ENCODE assay signal across 8 cellular contexts in the genomic region with DNA sequence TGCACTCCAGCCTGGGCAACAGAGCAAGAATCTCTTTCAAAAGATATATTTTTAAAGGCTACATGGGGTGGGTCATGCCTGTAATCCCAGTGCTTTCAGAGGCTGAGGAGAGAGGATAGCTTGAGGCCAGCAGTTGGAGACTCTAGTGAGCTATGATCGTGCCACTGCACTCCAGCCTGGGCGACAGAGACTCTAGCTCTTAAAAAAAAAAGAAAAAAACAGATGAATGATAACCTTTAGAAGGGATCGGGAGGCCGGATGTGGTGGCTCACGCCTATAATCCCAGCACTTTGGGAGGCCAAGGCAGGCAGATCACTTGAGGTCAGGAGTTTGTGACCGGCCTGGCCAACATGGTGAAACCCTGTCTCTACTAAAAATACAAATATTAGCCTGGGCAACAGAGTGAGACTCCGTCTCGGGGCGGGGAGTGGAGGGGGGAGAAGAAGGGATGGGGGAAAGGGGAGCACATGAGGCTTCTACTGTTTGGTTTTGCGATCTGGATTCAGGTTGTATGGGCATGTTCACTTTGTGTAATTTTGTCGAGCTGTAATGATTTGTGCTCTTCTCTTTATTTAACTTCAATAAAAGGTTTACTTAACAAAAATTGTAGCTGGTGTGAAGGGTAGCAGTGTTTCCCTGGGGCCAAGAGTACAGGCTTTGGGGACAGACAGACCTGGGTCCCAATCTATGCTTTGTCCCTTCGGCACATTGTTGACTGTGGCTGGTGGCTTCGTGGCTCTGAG. TPM values are rescaled to one million over a fixed set of nuclear protein-coding genes. Genes with fewer than 3 reads are reported as not detected.
A peak's percentile ranks its signal among the peaks of the same experiment; 100 is the strongest.
DNase-seq lines count a peak whose midpoint lies in the region; ATAC-seq, FAIRE-seq and TF ChIP-seq lines count a peak whose summit lies in the region.

No MANE protein-coding gene starts in this region.

- peaks cover 20% of the 10 kb centered on the region for H3K79me2 ChIP-seq in GM12878 (ENCODE audit: control insufficient read depth, insufficient read depth, low read length)

- H2AFZ ChIP-seq in GM12878 (ENCODE audit: control insufficient read depth, low read depth, low read length) (peak overlapping the region; percentile 85), mesenchymal stem cell (ENCODE audit: low read depth, low read length) (peak overlapping the region; percentile 68)

- H4K91ac ChIP-seq in mesenchymal stem cell (ENCODE audit: low read length): peak overlapping the region; percentile 47

- no peaks in the 10 kb centered on the region for H4K20me1 ChIP-seq in GM12878 (ENCODE audit: control insufficient read depth, insufficient read depth)

- peak overlapping the region; percentile 74 for H2BK15ac ChIP-seq in mesenchymal stem cell (ENCODE audit: low read depth, poor library complexity, severe bottlenecking)

- RAD21 ChIA-PET in GM12878 (lab: Charles Lee; ENCODE audit: unreplicated experiment): interaction anchor here (0.7 to 3.9 kb wide), 43 partner anchors 9 to 1394 kb away, joined by 3 to 73 read pairs (median 8); a partner anchor contains a TSS

- BruUV-seq in GM12878 (replicated peaks; lab: Mats Ljungman, UMichigan): no TSS peak

- in situ Hi-C loops in GM12878 (cut with MboI): no loop called here

- peaks cover 13% of the 10 kb centered on the region for H3K79me1 ChIP-seq in mesenchymal stem cell (replicated peaks; ENCODE audit: low read length, poor library complexity, severe bottlenecking)

- SMC1A ChIA-PET in GM12878 (lab: Charles Lee; ENCODE audit: uncharacterized antibody, unreplicated experiment): interaction anchor here (0.5 to 4.1 kb wide), 41 partner anchors 9 to 297 kb away, joined by 3 to 115 read pairs (median 7); a partner anchor contains a TSS

- 75 to 76% methylated on average over 13 of the region's 13 CpGs for WGBS in heart right ventricle, 2 donors
- 52% methylated on average over 10 of the region's 13 CpGs for WGBS in GM12878 (ENCODE audit: insufficient coverage, insufficient replicate concordance, low lambda C conversion rate, missing lambda C conversion rate)
- 90% methylated on average over 10 of the region's 13 CpGs for WGBS in mesenchymal stem cell

- H3K27me3 ChIP-seq in heart right ventricle (peaks cover 0 to 21% (median 0%) of the 10 kb centered on the region in 7 donors), GM12878 (replicated peaks in 1 of 2; ENCODE audit: control insufficient read depth in 2 of 2, insufficient read depth in 2 of 2, low read length in 1 of 2) (no peaks in the 10 kb centered on the region), mesenchymal stem cell (ENCODE audit: control insufficient read depth in 1 of 2, insufficient read depth in 1 of 2, low read length in 2 of 2) (no peaks in the 10 kb centered on the region), upper lobe of right lung (no peaks in the 10 kb centered on the region)

- H4K8ac ChIP-seq in mesenchymal stem cell (ENCODE audit: low read length): peak overlapping the region; percentile 85

- H3K4me2 ChIP-seq in GM12878 (ENCODE audit: control insufficient read depth, insufficient read depth) (peak overlapping the region; percentile 97), mesenchymal stem cell (ENCODE audit: low read length, poor library complexity, severe bottlenecking) (peak overlapping the region; percentile 75)

- peak overlapping the region in 1 of 2 experiments; percentile 57 for H3K4ac ChIP-seq in mesenchymal stem cell (ENCODE audit: low read depth in 1 of 2, low read length in 2 of 2)

- H3K14ac ChIP-seq in mesenchymal stem cell (ENCODE audit: low read length in 2 of 2): peak overlapping the region in 1 of 2 experiments; percentile 46

- ATAC-seq in heart right ventricle (no peak), left cardiac atrium (no peak), GM12878 (no peak), upper lobe of right lung (no peak)

- no peak for TF ChIP-seq POLR2A in GM12878 (IDR thresholded peaks at IDR 0.05; ENCODE audit: low read depth, low read length)

- no peak for TF ChIP-seq EP300 in GM12878 (IDR thresholded peaks at IDR 0.05; ENCODE audit: borderline replicate concordance in 1 of 2, control insufficient read depth in 1 of 2, low read depth in 2 of 2, low read length in 2 of 2)

- no peak overlapping the region for H3K23ac ChIP-seq in mesenchymal stem cell (ENCODE audit: low read length in 2 of 2)

- H3K9ac ChIP-seq in GM12878 (ENCODE audit: control insufficient read depth, insufficient read depth, low read length): peak overlapping the region; percentile 97
- H3K9ac ChIP-seq in mesenchymal stem cell (ENCODE audit: low read length): peak overlapping the region; percentile 100

- peak overlapping the region; percentile 39 for H2BK120ac ChIP-seq in mesenchymal stem cell (ENCODE audit: low read depth, low read length)

- intact Hi-C loops in heart right ventricle (cut with DNase I) (loop anchor here in 8 of 10 donors (1.0 to 10.0 kb wide), 8 partner anchors 27 to 185 kb away; a partner anchor contains a TSS), left cardiac atrium (cut with DNase I) (loop anchor here in 1 of 2 donors (5.0 kb wide), 1 partner anchor 178 kb away; no protein-coding TSS in a partner anchor), GM12878 (cut with micrococcal nuclease; ENCODE audit: unreplicated experiment) (loop anchor here (2.0 to 10.0 kb wide), 4 partner anchors 29 to 293 kb away; no protein-coding TSS in a partner anchor), upper lobe of right lung (cut with DNase I) (no loop called here)

- H3K36me3 ChIP-seq in heart right ventricle (peaks cover 0 to 29% (median 22%) of the 10 kb centered on the region in 9 donors), GM12878 (ENCODE audit: control insufficient read depth in 2 of 2, insufficient read depth in 2 of 2, low read length in 1 of 2) (peaks cover 10 to 17% of the 10 kb centered on the region in 2 experiments), mesenchymal stem cell (ENCODE audit: control insufficient read depth in 1 of 2, insufficient read depth in 2 of 2, low read depth in 1 of 2, low read length in 2 of 2) (peaks cover 23 to 29% of the 10 kb centered on the region in 2 experiments), upper lobe of right lung (peaks cover 29% of the 10 kb centered on the region)

- no peak for FAIRE-seq in GM12878 (lab: Jason Lieb, UNC)

- POLR2A ChIA-PET in GM12878 (lab: Charles Lee): interaction anchor here (0.6 to 2.7 kb wide), 22 partner anchors 8 to 451 kb away, joined by 3 to 33 read pairs (median 4); a partner anchor contains a TSS

- H3K4me1 ChIP-seq in heart right ventricle (peaks cover 8 to 33% (median 16%) of the 10 kb centered on the region in 9 donors), GM12878 (ENCODE audit: control insufficient read depth, insufficient read depth, low read length) (peaks cover 10% of the 10 kb centered on the region; the same call in 1 of the 2 replicates), mesenchymal stem cell (ENCODE audit: control insufficient read depth, insufficient read depth, low read depth, low read length) (peaks cover 11% of the 10 kb centered on the region), upper lobe of right lung (peaks cover 18% of the 10 kb centered on the region)

- TF ChIP-seq RAD21 in GM12878 (IDR thresholded peaks at IDR 0.05; ENCODE audit: insufficient read depth, low read depth, low read length): no peak

- TF ChIP-seq CTCF in heart right ventricle (IDR thresholded peaks at IDR 0.05) (no peak), GM12878 (IDR thresholded peaks at IDR 0.05 in 2 of 3, conservative IDR thresholded peaks at IDR 0.05 in 1 of 3; ENCODE audit: control insufficient read depth in 2 of 3, extremely low read depth in 1 of 3, insufficient read depth in 1 of 3, low read depth in 3 of 3, low read length in 3 of 3) (no peak), upper lobe of right lung (IDR thresholded peaks at IDR 0.05) (no peak)

- CTCF ChIA-PET in GM12878 (lab: Yijun Ruan, JAX): interaction anchor here (0.7 to 4.3 kb wide), 44 partner anchors 9 to 418 kb away, joined by 3 to 84 read pairs (median 5); a partner anchor contains a TSS

- no peak overlapping the region for H2AK5ac ChIP-seq in mesenchymal stem cell (ENCODE audit: low read length, severe bottlenecking)

- H3K9me3 ChIP-seq in heart right ventricle: no peaks in the 10 kb centered on the region
- H3K9me3 ChIP-seq in GM12878 (replicated peaks; ENCODE audit: control insufficient read depth, insufficient read depth, low read length): no peaks in the 10 kb centered on the region; the same call in 2 of the 3 replicates
- no peaks in the 10 kb centered on the region for H3K9me3 ChIP-seq in mesenchymal stem cell (ENCODE audit: control insufficient read depth, low read length)
- H3K9me3 ChIP-seq in upper lobe of right lung: no peaks in the 10 kb centered on the region

- H3K18ac ChIP-seq in mesenchymal stem cell (ENCODE audit: low read depth in 1 of 2, low read length in 2 of 2): peak overlapping the region in 1 of 2 experiments; percentile 85

- peak overlapping the region in 1 of 2 experiments; percentile 12 for H2BK12ac ChIP-seq in mesenchymal stem cell (ENCODE audit: low read length in 2 of 2)

- DNase-seq in heart right ventricle (no peak), left cardiac atrium (no peak), GM12878 (ENCODE audit: low read depth, low spot score) (no peak), mesenchymal stem cell (no peak), upper lobe of right lung (no peak), amygdala (lab: John Stamatoyannopoulos, UW) (no peak), SW480 (ENCODE audit: low spot score) (no peak), midbrain (lab: John Stamatoyannopoulos, UW) (no peak)

- H3K4me3 ChIP-seq in heart right ventricle (peak overlapping the region; percentile 69 to 87 (median 80)), GM12878 (peak overlapping the region; percentile 78), mesenchymal stem cell (ENCODE audit: insufficient read depth in 1 of 2, low read depth in 1 of 2, low read length in 2 of 2) (peak overlapping the region; percentile 65 to 94), upper lobe of right lung (peak overlapping the region; percentile 88)

- peak overlapping the region; percentile 70 to 96 (median 92) for H3K27ac ChIP-seq in heart right ventricle
- H3K27ac ChIP-seq in GM12878 (ENCODE audit: control insufficient read depth, insufficient read depth): peak overlapping the region; percentile 89
- peak overlapping the region; percentile 29 for H3K27ac ChIP-seq in mesenchymal stem cell (ENCODE audit: low read length, poor library complexity, severe bottlenecking)
- peak overlapping the region; percentile 93 for H3K27ac ChIP-seq in upper lobe of right lung

- peak overlapping the region; percentile 25 for H2BK5ac ChIP-seq in mesenchymal stem cell (ENCODE audit: low read depth, low read length, poor library complexity, severe bottlenecking)

RNA-seq across cellular contexts. Expression of a gene that starts 1.1 kb away (rescaled TPM):
- total RNA-seq in heart right ventricle: 10 to 100 TPM; 64.1 to 86.5 (median 78.1) TPM
- polyA plus RNA-seq in heart right ventricle: 100 to 1,000 TPM in 1 of 2 donors, 10 to 100 TPM in 1; 81.9 to 111 TPM
- total RNA-seq in left cardiac atrium: 10 to 100 TPM; 62.3 to 79.1 TPM
- total RNA-seq in GM12878 (2013; cell fraction: nucleolus; rRNA removed): 32.5 and 41.0 TPM in 2 replicates
- 134 and 138 TPM in 2 replicates for total RNA-seq in GM12878 (2014; rRNA removed)
- 97.2 and 103 TPM in 2 replicates for total RNA-seq in GM12878 (2014; rRNA removed; fragmentation: Illumina TruSeq; extraction: Trizol)
- 109 TPM in 2 replicates for total RNA-seq in GM12878 (2021)
- 54.1 TPM for polyA plus RNA-seq in GM12878 (2011; ENCODE audit: low read depth)
- polyA plus RNA-seq in GM12878 (2011; rRNA removed): 20.9 and 55.2 TPM in 2 replicates
- 63.6 and 73.3 TPM in 2 replicates for polyA plus RNA-seq in GM12878 (2011; cell fraction: cytosol; rRNA removed)
- 99.5 and 124 TPM in 2 replicates for polyA plus RNA-seq in GM12878 (2011; cell fraction: nucleus; rRNA removed)
- polyA plus RNA-seq in GM12878 (2012): 63.5 and 80.8 TPM in 2 replicates
- 87.6 and 115 TPM in 2 replicates for polyA plus RNA-seq in GM12878 (2014; fragmentation: Illumina TruSeq; extraction: Trizol)
- polyA plus RNA-seq in GM12878 (2014; fragmentation: Nextera tagmentation; extraction: Ambion mirVana): 100 to 1,000 TPM; 203 to 328 TPM
- 84.1 and 99.7 TPM in 2 replicates for polyA plus RNA-seq in GM12878 (2014; rRNA removed)
- 100 to 1,000 TPM; 176 to 182 TPM for polyA plus RNA-seq in GM12878 (2016; fragmentation: Nextera tagmentation; extraction: Ambion mirVana)
- 30.6 and 33.3 TPM in 2 replicates for polyA minus RNA-seq in GM12878 (2011; rRNA and poly(A)+ RNA removed)
- polyA minus RNA-seq in GM12878 (2011; cell fraction: cytosol; rRNA and poly(A)+ RNA removed): 16.7 and 27.0 TPM in 2 replicates
- 17.2 and 25.8 TPM in 2 replicates for polyA minus RNA-seq in GM12878 (2011; cell fraction: nucleus; rRNA and poly(A)+ RNA removed)
- polyA plus RNA-seq in mesenchymal stem cell (2013, experiment 1 of 2): 75.6 TPM
- polyA plus RNA-seq in mesenchymal stem cell (2013, experiment 2 of 2): 75.9 TPM
- 60.5 TPM for total RNA-seq in upper lobe of right lung

RNA-seq across cellular contexts. Expression of a gene that starts 27.0 kb away (rescaled TPM):
- total RNA-seq in heart right ventricle: 10 to 100 TPM in 5 of 10 donors, 1 to 10 TPM in 5; 5.7 to 13.5 (median 8.9) TPM
- 1 to 10 TPM in 1 of 2 donors, under 1 TPM in 1; 0.72 to 4.8 TPM for polyA plus RNA-seq in heart right ventricle
- total RNA-seq in left cardiac atrium: 1 to 10 TPM; 5.3 to 6.8 TPM
- total RNA-seq in GM12878 (2013; cell fraction: nucleolus; rRNA removed): 32.2 and 35.0 TPM in 2 replicates
- 4.1 and 6.1 TPM in 2 replicates for total RNA-seq in GM12878 (2014; rRNA removed)
- 3.4 and 4.3 TPM in 2 replicates for total RNA-seq in GM12878 (2014; rRNA removed; fragmentation: Illumina TruSeq; extraction: Trizol)
- total RNA-seq in GM12878 (2021): 3.2 and 3.3 TPM in 2 replicates
- polyA plus RNA-seq in GM12878 (2011; ENCODE audit: low read depth): 0.52 TPM
- polyA plus RNA-seq in GM12878 (2011; rRNA removed): 3.4 and 7.0 TPM in 2 replicates
- polyA plus RNA-seq in GM12878 (2011; cell fraction: cytosol; rRNA removed): 1.1 and 1.4 TPM in 2 replicates
- polyA plus RNA-seq in GM12878 (2011; cell fraction: nucleus; rRNA removed): 2.4 TPM in 2 replicates
- polyA plus RNA-seq in GM12878 (2012): 0.92 and 3.1 TPM in 2 replicates
- 2.1 and 3.6 TPM in 2 replicates for polyA plus RNA-seq in GM12878 (2014; fragmentation: Illumina TruSeq; extraction: Trizol)
- polyA plus RNA-seq in GM12878 (2014; fragmentation: Nextera tagmentation; extraction: Ambion mirVana): 1 to 10 TPM in 1 of 2 experiments, under 1 TPM in 1; 0.88 to 1.4 TPM
- polyA plus RNA-seq in GM12878 (2014; rRNA removed): 1.4 and 2.0 TPM in 2 replicates
- 1 to 10 TPM; 1.6 to 2.7 TPM for polyA plus RNA-seq in GM12878 (2016; fragmentation: Nextera tagmentation; extraction: Ambion mirVana)
- polyA minus RNA-seq in GM12878 (2011; rRNA and poly(A)+ RNA removed): 6.6 and 10.4 TPM in 2 replicates
- polyA minus RNA-seq in GM12878 (2011; cell fraction: cytosol; rRNA and poly(A)+ RNA removed): 2.1 and 4.0 TPM in 2 replicates
- 3.0 and 4.8 TPM in 2 replicates for polyA minus RNA-seq in GM12878 (2011; cell fraction: nucleus; rRNA and poly(A)+ RNA removed)
- polyA plus RNA-seq in mesenchymal stem cell (2013, experiment 1 of 2): 0.64 TPM
- polyA plus RNA-seq in mesenchymal stem cell (2013, experiment 2 of 2): 0.45 TPM
- total RNA-seq in upper lobe of right lung: 6.7 TPM

RNA-seq across cellular contexts. Expression of a gene that starts 35.4 kb away (rescaled TPM):
- 10 to 100 TPM in 2 of 10 donors, 1 to 10 TPM in 4, under 1 TPM in 4; 0.30 to 42.3 (median 1.9) TPM for total RNA-seq in heart right ventricle
- polyA plus RNA-seq in heart right ventricle: 1 to 10 TPM in 1 of 2 donors, under 1 TPM in 1; 0.74 to 1.2 TPM
- 10 to 100 TPM; 11.8 to 20.6 TPM for total RNA-seq in left cardiac atrium
- total RNA-seq in GM12878 (2013; cell fraction: nucleolus; rRNA removed): 6.3 and 7.3 TPM in 2 replicates
- 0.38 and 0.56 TPM in 2 replicates for total RNA-seq in GM12878 (2014; rRNA removed)
- 0.41 and 0.45 TPM in 2 replicates for total RNA-seq in GM12878 (2014; rRNA removed; fragmentation: Illumina TruSeq; extraction: Trizol)
- 2.6 and 3.2 TPM in 2 replicates for total RNA-seq in GM12878 (2021)
- polyA plus RNA-seq in GM12878 (2011; ENCODE audit: low read depth): 0.20 TPM
- 0.19 and 0.30 TPM in 2 replicates for polyA plus RNA-seq in GM12878 (2011; rRNA removed)
- 0.60 and 0.77 TPM in 2 replicates for polyA plus RNA-seq in GM12878 (2011; cell fraction: cytosol; rRNA removed)
- 3.6 and 3.9 TPM in 2 replicates for polyA plus RNA-seq in GM12878 (2011; cell fraction: nucleus; rRNA removed)
- polyA plus RNA-seq in GM12878 (2012): 0.70 and 1.1 TPM in 2 replicates
- 0.19 TPM in 1 of 2 replicates, not detected in the other for polyA plus RNA-seq in GM12878 (2014; fragmentation: Illumina TruSeq; extraction: Trizol)
- under 1 TPM in 1 of 2 experiments, not detected in 1; 0.02 TPM for polyA plus RNA-seq in GM12878 (2014; fragmentation: Nextera tagmentation; extraction: Ambion mirVana)
- polyA plus RNA-seq in GM12878 (2014; rRNA removed): 0.73 and 1.0 TPM in 2 replicates
- under 1 TPM in 1 of 2 experiments, not detected in 1; 0.21 TPM for polyA plus RNA-seq in GM12878 (2016; fragmentation: Nextera tagmentation; extraction: Ambion mirVana)
- polyA minus RNA-seq in GM12878 (2011; rRNA and poly(A)+ RNA removed): 1.1 and 2.5 TPM in 2 replicates
- 0.62 and 0.80 TPM in 2 replicates for polyA minus RNA-seq in GM12878 (2011; cell fraction: cytosol; rRNA and poly(A)+ RNA removed)
- polyA minus RNA-seq in GM12878 (2011; cell fraction: nucleus; rRNA and poly(A)+ RNA removed): 1.6 and 3.2 TPM in 2 replicates
- 0.03 TPM for polyA plus RNA-seq in mesenchymal stem cell (2013, experiment 1 of 2)
- 0.01 TPM for polyA plus RNA-seq in mesenchymal stem cell (2013, experiment 2 of 2)
- 10.3 TPM for total RNA-seq in upper lobe of right lung

Comparison
In these comparisons a context has a peak if more than half of its experiments do, and no peak if none do; other contexts are left out.
1. H3K27ac ChIP-seq: peak in every context shown above with its lines; median percentile 93 in upper lobe of right lung; 92 in heart right ventricle; 89 in GM12878; 29 in mesenchymal stem cell.